ENCODE assay signal across 14 cellular contexts in genomic region chr16:77899416-77899815, GRCh38.
"Had no signal": no experiment of that assay in that cellular context is flagged by ENCODE, and none has a peak within 500 bp of the region (broad histone marks: within the 10 kb centered on the region; RNA-seq: fewer than 3 reads in every experiment).

No MANE protein-coding gene starts in this region.

- H3K27ac ChIP-seq: left ventricle myocardium inferior, tibial artery had no signal

- H3K27me3 ChIP-seq: heart right ventricle, tibial artery had no signal

- DNase-seq: activated CD4-positive, alpha-beta memory T cell treated with anti-CD3 and anti-CD28 coated beads, Interleukin-2, amount 10 ng/mL, durations not matched to agents 7 days and 5 days; activated CD4-positive, alpha-beta T cell treated with anti-CD3 and anti-CD28 coated beads for 36 hours; activated naive CD4-positive, alpha-beta T cell; activated naive CD8-positive, alpha-beta T cell treated with anti-CD3 and anti-CD28 coated beads for 36 hours; activated T-cell treated with anti-CD3 and anti-CD28 coated beads, Interleukin-2, amount 50 U/mL, for 1 hour; heart right ventricle; immature natural killer cell; left ventricle myocardium inferior; naive B cell; stimulated activated CD8-positive, alpha-beta memory T cell treated with anti-CD3 and anti-CD28 coated beads, Interleukin-4, amount 100 ng/mL, for 48 hours; stimulated activated naive CD4-positive, alpha-beta T cell; T-helper 17 cell; tibial artery had no signal

- ATAC-seq: activated CD4-positive, alpha-beta T cell treated with anti-CD3 and anti-CD28 coated beads for 36 hours; activated T-helper 17 cell treated with anti-CD3 and anti-CD28 coated beads, Interleukin-2, amount 50 U/mL, for 72 hours; T-helper 17 cell had no signal

- H3K36me3 ChIP-seq: heart right ventricle, left ventricle myocardium inferior, tibial artery had no signal

- H3K4me3 ChIP-seq: heart right ventricle, left ventricle myocardium inferior, tibial artery had no signal

- H3K9me3 ChIP-seq: heart right ventricle, left ventricle myocardium inferior, tibial artery had no signal
